19 cellular contexts compared by ENCODE assay signal in genomic region chr4:177404342-177404741, GRCh38.
"Had no signal": no experiment of that assay in that cellular context is flagged by ENCODE, and none has a peak within 500 bp of the region (broad histone marks: within the 10 kb centered on the region; RNA-seq: fewer than 3 reads in every experiment).

No MANE protein-coding gene starts in this region.

- DNase-seq: IMR-90, Kasumi-1, MM.1S, NCI-H1092 treated with DMSO at 0.1 percent for 48 hours, NCI-H1436, NCI-H187, NCI-H2029, NCI-H2081 treated with DMSO at 0.1 percent for 48 hours, NCI-H446, NCI-H510A, NCI-H774, PC-3, SHP77 treated with DMSO at 0.1 percent for 48 hours, SJCRH30, SW 1271 had no signal

- H3K27me3 ChIP-seq: SJCRH30 had no signal

- H3K4me3 ChIP-seq: SJCRH30 had no signal

- H3K27ac ChIP-seq: KMS-11, RWPE1, SJCRH30 had no signal

- H3K36me3 ChIP-seq: SJCRH30 had no signal

- H3K9me3 ChIP-seq: SJCRH30 had no signal

- ATAC-seq: HepG2, Panc1 had no signal

- H3K4me1 ChIP-seq: SJCRH30 had no signal
